ENCODE assay signal across 18 cellular contexts in genomic region chr18:61876899-61877298, GRCh38.
"Had no signal": no experiment of that assay in that cellular context is flagged by ENCODE, and none has a peak within 500 bp of the region (broad histone marks: within the 10 kb centered on the region; RNA-seq: fewer than 3 reads in every experiment).

No MANE protein-coding gene starts in this region.

- H3K27ac ChIP-seq: epithelial cell of prostate, gastrocnemius medialis, ovary, stomach, thyroid gland, VCaP had no signal

- ATAC-seq: gastrocnemius medialis had no signal

- H3K27ac Mint-ChIP-seq: activated CD4-positive, alpha-beta memory T cell treated with anti-CD3 and anti-CD28 coated beads for 36 hours; activated naive CD8-positive, alpha-beta T cell; dendritic cell treated with granulocyte-macrophage colony-stimulating factor and Interleukin-4, amounts not matched to agents 40 ng/mL and 50 ng/mL, for 4 days had no signal

- H3K36me3 Mint-ChIP-seq: activated CD4-positive, alpha-beta memory T cell treated with anti-CD3 and anti-CD28 coated beads for 36 hours had no signal

- H3K9me3 Mint-ChIP-seq: activated CD4-positive, alpha-beta memory T cell treated with anti-CD3 and anti-CD28 coated beads for 36 hours; dendritic cell treated with granulocyte-macrophage colony-stimulating factor and Interleukin-4, amounts not matched to agents 40 ng/mL and 50 ng/mL, for 4 days had no signal

- H3K4me3 Mint-ChIP-seq: activated CD4-positive, alpha-beta memory T cell treated with anti-CD3 and anti-CD28 coated beads for 36 hours; activated naive CD8-positive, alpha-beta T cell; dendritic cell treated with granulocyte-macrophage colony-stimulating factor and Interleukin-4, amounts not matched to agents 40 ng/mL and 50 ng/mL, for 4 days had no signal

- DNase-seq: activated CD4-positive, alpha-beta memory T cell treated with anti-CD3 and anti-CD28 coated beads for 36 hours; activated CD4-positive, alpha-beta T cell treated with anti-CD3 and anti-CD28 coated beads for 1 hour; activated effector memory CD4-positive, alpha-beta T cell treated with anti-CD3 and anti-CD28 coated beads, Interleukin-2, amount 50 U/mL, for 16 hours; activated T-cell treated with anti-CD3 and anti-CD28 coated beads, Interleukin-2, amount 50 U/mL, for 48 hours; amniotic stem cell; cerebellar nuclear complex; gastrocnemius medialis; ovary; SK-N-SH; stimulated activated CD4-positive, alpha-beta T cell treated with anti-CD3 and anti-CD28 coated beads, Interleukin-2, amount 100 ng/mL, for 24 hours; stomach; T-helper 1 cell; T1000; thyroid gland had no signal
